12 cellular contexts compared by ENCODE assay signal in the genomic region with DNA sequence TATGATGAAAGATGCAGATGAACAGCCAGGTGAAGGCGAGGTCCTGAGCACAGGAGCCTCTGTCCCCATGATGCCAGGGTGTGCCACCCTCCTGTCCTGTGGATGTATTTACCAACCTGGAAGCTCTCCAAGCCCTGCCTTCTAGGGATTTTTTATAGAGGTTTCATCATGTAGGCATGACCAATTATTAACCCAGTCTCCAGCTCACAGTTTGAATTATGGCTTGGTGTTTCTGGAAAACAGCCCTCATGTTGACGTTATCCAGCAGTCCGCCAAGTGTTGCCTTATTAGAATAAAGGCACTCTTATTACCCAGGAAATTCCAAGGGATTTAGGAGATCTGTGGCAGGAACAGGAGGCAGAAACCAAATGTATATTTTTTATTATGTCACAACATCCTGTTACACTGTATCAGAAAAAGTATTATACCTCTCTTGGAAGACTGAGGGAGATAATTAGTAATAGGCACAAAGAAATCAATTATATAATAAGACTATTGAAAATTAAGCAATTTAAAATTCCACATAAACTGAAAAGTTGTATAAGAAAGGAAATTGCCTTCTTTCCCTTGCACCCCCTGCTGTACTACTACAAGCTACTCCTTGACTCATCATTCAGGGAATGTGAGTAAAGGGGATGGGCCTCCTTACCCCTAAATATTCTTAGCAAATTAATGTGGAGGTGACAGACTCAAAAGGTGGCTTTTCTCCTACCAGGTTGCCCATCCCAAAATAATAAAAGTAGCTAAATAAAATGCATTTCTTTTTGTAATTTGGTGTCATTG.
DNase-seq lines count a peak whose midpoint lies in the region; ATAC-seq and TF ChIP-seq lines count a peak whose summit lies in the region.
"Had no signal": no experiment of that assay in that cellular context is flagged by ENCODE, and none has a peak within 500 bp of the region (broad histone marks: within the 10 kb centered on the region; RNA-seq: fewer than 3 reads in every experiment).

No MANE protein-coding gene starts in this region.

- peaks cover 58% of the 10 kb centered on the region for H3K4me1 Mint-ChIP-seq in dendritic cell treated with granulocyte-macrophage colony-stimulating factor and Interleukin-4, amounts not matched to agents 40 ng/mL and 50 ng/mL, for 4 days (ENCODE audit: low read depth)
- H3K4me1 Mint-ChIP-seq in nephron progenitor cell, result peaks cover 20% of the 10 kb centered on the region
- H3K4me1 Mint-ChIP-seq: activated naive CD4-positive, alpha-beta T cell treated with anti-CD3 and anti-CD28 coated beads, Interleukin-2, amount 10 ng/mL, durations not matched to agents 7 days and 5 days had no signal

- DNase-seq in COLO668 (lab: John Stamatoyannopoulos, UW; ENCODE audit: unreplicated experiment) (peak; percentile 87), NCI-H1105 (lab: John Stamatoyannopoulos, UW) (peak; percentile 21), myocyte (ENCODE audit: low read depth) (peak; percentile 57), nephron progenitor cell (no peak), cortex of kidney (lab: John Stamatoyannopoulos, UW) (no peak)
- DNase-seq in activated CD4-positive, alpha-beta T cell treated with anti-CD3 and anti-CD28 coated beads for 48 hours, result no peak
- DNase-seq: activated naive CD4-positive, alpha-beta T cell treated with anti-CD3 and anti-CD28 coated beads, Interleukin-2, amount 10 ng/mL, durations not matched to agents 7 days and 5 days; stimulated activated CD4-positive, alpha-beta T cell treated with anti-CD3 and anti-CD28 coated beads, Interleukin-15, amount 100 ng/mL, for 24 hours; SW 1271 had no signal

- no peak for ATAC-seq in HG03457 (IDR thresholded peaks at IDR 0.05; ENCODE audit: unreplicated experiment)
- ATAC-seq: K562 had no signal

- H3K36me3 Mint-ChIP-seq in dendritic cell treated with granulocyte-macrophage colony-stimulating factor and Interleukin-4, amounts not matched to agents 40 ng/mL and 50 ng/mL, for 4 days (ENCODE audit: low read depth), result peaks cover 23% of the 10 kb centered on the region
- no peaks in the 10 kb centered on the region for H3K36me3 Mint-ChIP-seq in nephron progenitor cell (ENCODE audit: low read depth)
- H3K36me3 Mint-ChIP-seq: activated naive CD4-positive, alpha-beta T cell treated with anti-CD3 and anti-CD28 coated beads, Interleukin-2, amount 10 ng/mL, durations not matched to agents 7 days and 5 days had no signal

- no peaks in the 10 kb centered on the region for H3K27me3 Mint-ChIP-seq in dendritic cell treated with granulocyte-macrophage colony-stimulating factor and Interleukin-4, amounts not matched to agents 40 ng/mL and 50 ng/mL, for 4 days
- H3K27me3 Mint-ChIP-seq in nephron progenitor cell (ENCODE audit: low read depth, poor library complexity), result no peaks in the 10 kb centered on the region
- H3K27me3 Mint-ChIP-seq: activated naive CD4-positive, alpha-beta T cell treated with anti-CD3 and anti-CD28 coated beads, Interleukin-2, amount 10 ng/mL, durations not matched to agents 7 days and 5 days had no signal

- H3K9me3 Mint-ChIP-seq in dendritic cell treated with granulocyte-macrophage colony-stimulating factor and Interleukin-4, amounts not matched to agents 40 ng/mL and 50 ng/mL, for 4 days, result peaks cover 20% of the 10 kb centered on the region
- no peaks in the 10 kb centered on the region for H3K9me3 Mint-ChIP-seq in nephron progenitor cell
- H3K9me3 Mint-ChIP-seq: activated naive CD4-positive, alpha-beta T cell treated with anti-CD3 and anti-CD28 coated beads, Interleukin-2, amount 10 ng/mL, durations not matched to agents 7 days and 5 days had no signal

- TF ChIP-seq CTCF in nephron progenitor cell (IDR thresholded peaks at IDR 0.05), result no peak

- no peak overlapping the region for H3K4me3 Mint-ChIP-seq in dendritic cell treated with granulocyte-macrophage colony-stimulating factor and Interleukin-4, amounts not matched to agents 40 ng/mL and 50 ng/mL, for 4 days
- H3K4me3 Mint-ChIP-seq in nephron progenitor cell, result no peak overlapping the region
- H3K4me3 Mint-ChIP-seq: activated naive CD4-positive, alpha-beta T cell treated with anti-CD3 and anti-CD28 coated beads, Interleukin-2, amount 10 ng/mL, durations not matched to agents 7 days and 5 days had no signal

- peak overlapping the region; percentile 79 for H3K27ac Mint-ChIP-seq in dendritic cell treated with granulocyte-macrophage colony-stimulating factor and Interleukin-4, amounts not matched to agents 40 ng/mL and 50 ng/mL, for 4 days
- no peak overlapping the region for H3K27ac Mint-ChIP-seq in nephron progenitor cell
- H3K27ac Mint-ChIP-seq: activated naive CD4-positive, alpha-beta T cell treated with anti-CD3 and anti-CD28 coated beads, Interleukin-2, amount 10 ng/mL, durations not matched to agents 7 days and 5 days had no signal

- intact Hi-C loops in dendritic cell treated with granulocyte-macrophage colony-stimulating factor and Interleukin-4, amounts not matched to agents 40 ng/mL and 50 ng/mL, for 4 days (cut with micrococcal nuclease), result loop anchor here (10.0 kb wide), 2 partner anchors 126 to 1834 kb away; partner anchors contain the start of genes USP38 and ZNF330

Comparison
In these comparisons a context has a peak if more than half of its experiments do, and no peak if none do; other contexts are left out.
1. DNase-seq: peak in COLO668 (single experiment), NCI-H1105 (single experiment) and myocyte (single experiment); none in nephron progenitor cell (single experiment), cortex of kidney (single experiment) and activated CD4-positive, alpha-beta T cell treated with anti-CD3 and anti-CD28 coated beads for 48 hours (single experiment).